ENCODE assay signal across 11 cellular contexts in the genomic region with DNA sequence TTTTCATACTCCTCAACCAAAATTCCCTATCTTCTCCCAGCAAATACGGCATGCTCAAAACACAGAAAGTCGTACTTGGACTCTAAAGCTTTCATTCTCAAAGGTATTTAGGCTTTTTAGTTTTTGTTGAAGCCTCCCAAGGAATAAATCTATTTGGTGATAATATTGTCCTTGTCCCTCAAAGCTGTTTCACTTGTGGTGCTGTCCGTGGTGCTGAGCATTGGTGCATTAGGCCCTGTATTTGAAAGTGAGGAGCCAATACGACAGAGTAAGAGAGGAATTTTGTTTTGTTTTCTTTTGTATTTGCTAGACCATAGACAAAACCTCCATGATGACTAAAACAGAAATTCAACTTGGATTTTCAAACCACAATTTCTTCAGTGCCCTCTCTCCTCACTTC. TPM values are rescaled to one million over a fixed set of nuclear protein-coding genes. Genes with fewer than 3 reads are reported as not detected.
A peak's percentile ranks its signal among the peaks of the same experiment; 100 is the strongest.
DNase-seq lines count a peak whose midpoint lies in the region; ATAC-seq, FAIRE-seq and TF ChIP-seq lines count a peak whose summit lies in the region.
"Had no signal": no experiment of that assay in that cellular context is flagged by ENCODE, and none has a peak within 500 bp of the region (broad histone marks: within the 10 kb centered on the region; RNA-seq: fewer than 3 reads in every experiment).

No MANE protein-coding gene starts in this region.

- FAIRE-seq in bronchial epithelial cell (lab: Jason Lieb, UNC) = no peak

- no peaks in the 10 kb centered on the region for H3K27me3 ChIP-seq in bronchial epithelial cell (ENCODE audit: control insufficient read depth, insufficient read depth, low read length)

- TF ChIP-seq CTCF in NB4 (IDR thresholded peaks at IDR 0.05; ENCODE audit: low read depth, low read length) (no peak), bronchial epithelial cell (IDR thresholded peaks at IDR 0.05; ENCODE audit: insufficient read depth, low read length, severe bottlenecking) (no peak)

- TF ChIP-seq POLR2A in NB4 (IDR thresholded peaks at IDR 0.05; ENCODE audit: extremely low read depth, insufficient read length) = no peak

- no peaks in the 10 kb centered on the region for H3K36me3 ChIP-seq in bronchial epithelial cell (ENCODE audit: control insufficient read depth, insufficient read depth, low read length)

- H3K4me3 ChIP-seq in NB4 (ENCODE audit: low read depth, low read length) = no peak overlapping the region
- no peak overlapping the region for H3K4me3 ChIP-seq in bronchial epithelial cell (ENCODE audit: low read depth, low read length)
- H3K4me3 ChIP-seq in skeletal muscle cell (ENCODE audit: low read depth, low read length) = no peak overlapping the region

- no peak for ATAC-seq in HG02588 (IDR thresholded peaks at IDR 0.05; ENCODE audit: unreplicated experiment)
- ATAC-seq: activated T-cell treated with anti-CD3 and anti-CD28 coated beads, Interleukin-2, amount 50 U/mL, for 4 hours; right cardiac atrium had no signal

- DNase-seq in DMS 273 (lab: John Stamatoyannopoulos, UW; ENCODE audit: unreplicated experiment) = peak; percentile 6
- no peak for DNase-seq in DMS 273 treated with DMSO at 0.1 percent for 48 hours (lab: John Stamatoyannopoulos, UW)
- DNase-seq in NB4 (ENCODE audit: low read depth) = peak; percentile 31
- DNase-seq in bronchial epithelial cell (ENCODE audit: low read depth) = peak; percentile 15
- DNase-seq in skeletal muscle cell (ENCODE audit: low read depth) = peak; percentile 1
- DNase-seq in NOMO-1 treated with dmso at 0.1 percent for 144 hours (lab: John Stamatoyannopoulos, UW; ENCODE audit: unreplicated experiment) = no peak
- no peak for DNase-seq in stimulated activated naive CD4-positive, alpha-beta T cell treated with Interleukin-2 at 50 U/mL for 16 hours (lab: John Stamatoyannopoulos, UW)
- DNase-seq: activated T-cell treated with anti-CD3 and anti-CD28 coated beads, Interleukin-2, amount 50 U/mL, for 4 hours; NK-92 treated with Interleukin-12 subunit alpha and Interleukin-12 subunit beta, amount 100 ng/mL, for 24 hours; right cardiac atrium had no signal

RNA-seq across cellular contexts. Expression of a gene that starts 3.2 kb away (rescaled TPM):
- total RNA-seq in bronchial epithelial cell = not detected in 2 replicates
- total RNA-seq: activated T-cell treated with anti-CD3 and anti-CD28 coated beads, Interleukin-2, amount 50 U/mL, for 4 hours; right cardiac atrium had no signal

RNA-seq across cellular contexts. Expression of a gene that starts 56.6 kb away (rescaled TPM):
- total RNA-seq in bronchial epithelial cell = not detected in 2 replicates
- total RNA-seq: activated T-cell treated with anti-CD3 and anti-CD28 coated beads, Interleukin-2, amount 50 U/mL, for 4 hours; right cardiac atrium had no signal

RNA-seq across cellular contexts. Expression of a gene that starts 59.2 kb away (rescaled TPM):
- 6.8 and 8.1 TPM in 2 replicates for total RNA-seq in bronchial epithelial cell

Comparison
In these comparisons a context has a peak if more than half of its experiments do, and no peak if none do; other contexts are left out.
1. DNase-seq: peak in DMS 273 (single experiment), NB4 (single experiment), bronchial epithelial cell (single experiment) and skeletal muscle cell (single experiment); none in DMS 273 treated with DMSO at 0.1 percent for 48 hours (single experiment), NOMO-1 treated with dmso at 0.1 percent for 144 hours (single experiment) and stimulated activated naive CD4-positive, alpha-beta T cell treated with Interleukin-2 at 50 U/mL for 16 hours (single experiment).